33 cellular contexts compared by ENCODE assay signal in genomic region chr5:53674114-53674513, GRCh38.
"Had no signal": no experiment of that assay in that cellular context is flagged by ENCODE, and none has a peak within 500 bp of the region (broad histone marks: within the 10 kb centered on the region; RNA-seq: fewer than 3 reads in every experiment).

No MANE protein-coding gene starts in this region.

- H3K4me1 ChIP-seq: ascending aorta, esophagus squamous epithelium, gastroesophageal sphincter had no signal

- H3K27ac ChIP-seq: ascending aorta, coronary artery, epithelial cell of prostate, esophagus squamous epithelium, gastroesophageal sphincter, heart right ventricle had no signal

- DNase-seq: activated CD4-positive, alpha-beta memory T cell treated with anti-CD3 and anti-CD28 coated beads for 36 hours; activated CD4-positive, alpha-beta T cell treated with anti-CD3 and anti-CD28 coated beads for 36 hours; activated CD4-positive, alpha-beta T cell treated with anti-CD3 and anti-CD28 coated beads, Interleukin-2, amount 10 ng/mL, durations not matched to agents 24 days and 14 days; activated CD4-positive, CD25-positive, alpha-beta regulatory T cell; activated CD4-positive, CD25-positive, alpha-beta regulatory T cell treated with anti-CD3 and anti-CD28 coated beads, Interleukin-2, amount 50 U/mL, for 72 hours; activated CD8-positive, alpha-beta memory T cell treated with anti-CD3 and anti-CD28 coated beads, Interleukin-2, amount 10 ng/mL, durations not matched to agents 7 days and 5 days; activated CD8-positive, alpha-beta memory T cell treated with anti-CD3 and anti-CD28 coated beads, Interleukin-2, amount 50 U/mL, for 4 hours; activated CD8-positive, alpha-beta T cell treated with anti-CD3 and anti-CD28 coated beads, Interleukin-2, amount 10 ng/mL, durations not matched to agents 7 days and 5 days; activated gamma-delta T cell; activated naive CD4-positive, alpha-beta T cell; activated naive CD4-positive, alpha-beta T cell treated with anti-CD3 and anti-CD28 coated beads, Interleukin-2, amount 10 ng/mL, durations not matched to agents 7 days and 5 days; activated naive CD8-positive, alpha-beta T cell treated with anti-CD3 and anti-CD28 coated beads, Interleukin-2, amount 10 ng/mL, durations not matched to agents 7 days and 5 days; activated T-cell treated with anti-CD3 and anti-CD28 coated beads, Interleukin-2, amount 50 U/mL, for 1 hour; activated T-cell treated with anti-CD3 and anti-CD28 coated beads, Interleukin-2, amount 50 U/mL, for 48 hours; dermis blood vessel endothelial cell; effector CD4-positive, alpha-beta T cell; effector memory CD8-positive, alpha-beta T cell; esophagus squamous epithelium; foreskin melanocyte; heart right ventricle; T-helper 1 cell; T-helper 17 cell; T1000 had no signal

- H3K27me3 Mint-ChIP-seq: activated CD4-positive, alpha-beta memory T cell treated with anti-CD3 and anti-CD28 coated beads for 36 hours; activated CD4-positive, alpha-beta T cell treated with anti-CD3 and anti-CD28 coated beads for 36 hours; activated CD4-positive, alpha-beta T cell treated with anti-CD3 and anti-CD28 coated beads, Interleukin-2, amount 10 ng/mL, durations not matched to agents 24 days and 14 days; activated CD8-positive, alpha-beta memory T cell treated with anti-CD3 and anti-CD28 coated beads, Interleukin-2, amount 10 ng/mL, durations not matched to agents 7 days and 5 days; activated naive CD4-positive, alpha-beta T cell treated with anti-CD3 and anti-CD28 coated beads, Interleukin-2, amount 10 ng/mL, durations not matched to agents 7 days and 5 days; activated naive CD8-positive, alpha-beta T cell treated with anti-CD3 and anti-CD28 coated beads, Interleukin-2, amount 10 ng/mL, durations not matched to agents 7 days and 5 days; brain; central memory CD8-positive, alpha-beta T cell; effector memory CD8-positive, alpha-beta T cell; T-helper 17 cell had no signal

- H3K27me3 ChIP-seq: ascending aorta, esophagus squamous epithelium, gastroesophageal sphincter, heart right ventricle had no signal

- H3K9me3 Mint-ChIP-seq: activated naive CD4-positive, alpha-beta T cell treated with anti-CD3 and anti-CD28 coated beads, Interleukin-2, amount 10 ng/mL, durations not matched to agents 7 days and 5 days; activated T-helper 1 cell treated with anti-CD3 and anti-CD28 coated beads, Interleukin-12 subunit alpha, Interleukin-12 subunit beta, Interleukin-2, Interleukin-4 antibody, amounts not matched to agents 30 ng/mL and 10 ng/mL and 1 ng/mL, durations not matched to agents 14 hours and 24 hours and 36 hours; activated T-helper 2 cell treated with anti-CD3 and anti-CD28 coated beads, Interferon-gamma antibody, Interleukin-2, Interleukin-4, amounts not matched to agents 10 μg/mL and 5 μg/mL and 100 μg/mL, durations not matched to agents 14 hours and 24 hours and 36 hours; brain; central memory CD8-positive, alpha-beta T cell; effector memory CD8-positive, alpha-beta T cell; T-helper 2 cell treated with Interferon-gamma antibody and Interleukin-4, amounts not matched to agents 5 μg/mL and 100 μg/mL, for 36 hours had no signal

- H3K4me1 Mint-ChIP-seq: activated CD4-positive, alpha-beta T cell treated with anti-CD3 and anti-CD28 coated beads for 36 hours; activated CD4-positive, alpha-beta T cell treated with anti-CD3 and anti-CD28 coated beads, Interleukin-2, amount 10 ng/mL, durations not matched to agents 24 days and 14 days; activated CD8-positive, alpha-beta memory T cell treated with anti-CD3 and anti-CD28 coated beads, Interleukin-2, amount 10 ng/mL, durations not matched to agents 7 days and 5 days; activated naive CD4-positive, alpha-beta T cell treated with anti-CD3 and anti-CD28 coated beads, Interleukin-2, amount 10 ng/mL, durations not matched to agents 7 days and 5 days; activated naive CD8-positive, alpha-beta T cell treated with anti-CD3 and anti-CD28 coated beads, Interleukin-2, amount 10 ng/mL, durations not matched to agents 7 days and 5 days; brain had no signal

- H3K9me3 ChIP-seq: ascending aorta, esophagus squamous epithelium, gastroesophageal sphincter, heart right ventricle had no signal

- H3K4me3 ChIP-seq: ascending aorta, coronary artery, esophagus squamous epithelium, gastroesophageal sphincter, heart right ventricle had no signal

- H3K36me3 ChIP-seq: ascending aorta had no signal

- H3K4me3 Mint-ChIP-seq: activated CD4-positive, alpha-beta memory T cell treated with anti-CD3 and anti-CD28 coated beads for 36 hours; activated CD4-positive, alpha-beta T cell treated with anti-CD3 and anti-CD28 coated beads for 36 hours; activated CD4-positive, alpha-beta T cell treated with anti-CD3 and anti-CD28 coated beads, Interleukin-2, amount 10 ng/mL, durations not matched to agents 24 days and 14 days; activated CD8-positive, alpha-beta memory T cell treated with anti-CD3 and anti-CD28 coated beads, Interleukin-2, amount 10 ng/mL, durations not matched to agents 7 days and 5 days; activated CD8-positive, alpha-beta T cell treated with anti-CD3 and anti-CD28 coated beads, Interleukin-2, amount 10 ng/mL, durations not matched to agents 7 days and 5 days; activated naive CD4-positive, alpha-beta T cell treated with anti-CD3 and anti-CD28 coated beads, Interleukin-2, amount 10 ng/mL, durations not matched to agents 7 days and 5 days; activated naive CD8-positive, alpha-beta T cell treated with anti-CD3 and anti-CD28 coated beads, Interleukin-2, amount 10 ng/mL, durations not matched to agents 7 days and 5 days; activated T-helper 1 cell treated with anti-CD3 and anti-CD28 coated beads, Interleukin-12 subunit alpha, Interleukin-12 subunit beta, Interleukin-2, Interleukin-4 antibody, amounts not matched to agents 30 ng/mL and 10 ng/mL and 1 ng/mL, durations not matched to agents 14 hours and 24 hours and 36 hours; brain; central memory CD8-positive, alpha-beta T cell; effector memory CD8-positive, alpha-beta T cell; T-helper 17 cell; T-helper 2 cell treated with Interferon-gamma antibody and Interleukin-4, amounts not matched to agents 5 μg/mL and 100 μg/mL, for 36 hours had no signal

- H3K27ac Mint-ChIP-seq: activated CD4-positive, alpha-beta memory T cell treated with anti-CD3 and anti-CD28 coated beads for 36 hours; activated CD4-positive, alpha-beta T cell treated with anti-CD3 and anti-CD28 coated beads for 36 hours; activated CD4-positive, alpha-beta T cell treated with anti-CD3 and anti-CD28 coated beads, Interleukin-2, amount 10 ng/mL, durations not matched to agents 24 days and 14 days; activated CD8-positive, alpha-beta memory T cell treated with anti-CD3 and anti-CD28 coated beads, Interleukin-2, amount 10 ng/mL, durations not matched to agents 7 days and 5 days; activated CD8-positive, alpha-beta T cell treated with anti-CD3 and anti-CD28 coated beads, Interleukin-2, amount 10 ng/mL, durations not matched to agents 7 days and 5 days; activated naive CD4-positive, alpha-beta T cell treated with anti-CD3 and anti-CD28 coated beads, Interleukin-2, amount 10 ng/mL, durations not matched to agents 7 days and 5 days; activated naive CD4-positive, alpha-beta T cell treated with anti-CD3 and anti-CD28 coated beads, Interleukin-2, amount 50 U/mL, for 72 hours; activated naive CD8-positive, alpha-beta T cell treated with anti-CD3 and anti-CD28 coated beads, Interleukin-2, amount 10 ng/mL, durations not matched to agents 7 days and 5 days; activated T-helper 1 cell treated with anti-CD3 and anti-CD28 coated beads, Interleukin-12 subunit alpha, Interleukin-12 subunit beta, Interleukin-2, Interleukin-4 antibody, amounts not matched to agents 30 ng/mL and 10 ng/mL and 1 ng/mL, durations not matched to agents 14 hours and 24 hours and 36 hours; activated T-helper 2 cell treated with anti-CD3 and anti-CD28 coated beads, Interferon-gamma antibody, Interleukin-2, Interleukin-4, amounts not matched to agents 10 μg/mL and 5 μg/mL and 100 μg/mL, durations not matched to agents 14 hours and 24 hours and 36 hours; brain; effector memory CD8-positive, alpha-beta T cell; T-helper 17 cell; T-helper 2 cell treated with Interferon-gamma antibody and Interleukin-4, amounts not matched to agents 5 μg/mL and 100 μg/mL, for 36 hours had no signal
